19 cellular contexts compared by ENCODE assay signal in genomic region chr10:124587811-124588211, GRCh38.
DNase-seq lines count a peak whose midpoint lies in the region; ATAC-seq, FAIRE-seq and TF ChIP-seq lines count a peak whose summit lies in the region.
"Had no signal": no experiment of that assay in that cellular context is flagged by ENCODE, and none has a peak within 500 bp of the region (broad histone marks: within the 10 kb centered on the region; RNA-seq: fewer than 3 reads in every experiment).

No MANE protein-coding gene starts in this region.

- peaks cover under 1% of the 10 kb centered on the region for H3K36me3 Mint-ChIP-seq in activated CD8-positive, alpha-beta memory T cell treated with anti-CD3 and anti-CD28 coated beads, Interleukin-2, amount 10 ng/mL, durations not matched to agents 7 days and 5 days

- H3K4me1 Mint-ChIP-seq in activated CD8-positive, alpha-beta memory T cell treated with anti-CD3 and anti-CD28 coated beads, Interleukin-2, amount 10 ng/mL, durations not matched to agents 7 days and 5 days = no peaks in the 10 kb centered on the region

- H3K4me1 ChIP-seq in OCI-LY7 (ENCODE audit: insufficient read depth, low read length, poor library complexity, severe bottlenecking) (peaks cover 8% of the 10 kb centered on the region), HepG2 (ENCODE audit: insufficient read depth, low read length) (peaks cover 53% of the 10 kb centered on the region), testis (peaks cover 17% of the 10 kb centered on the region)

- no peak overlapping the region for H3K4me2 ChIP-seq in OCI-LY7 (ENCODE audit: low read length)
- H3K4me2 ChIP-seq in HepG2 (ENCODE audit: low read depth, low read length) = no peak overlapping the region
- H3K4me2 ChIP-seq: PC-9 had no signal

- H3K9me3 Mint-ChIP-seq in activated CD8-positive, alpha-beta memory T cell treated with anti-CD3 and anti-CD28 coated beads, Interleukin-2, amount 10 ng/mL, durations not matched to agents 7 days and 5 days (ENCODE audit: low read depth) = peaks cover 2% of the 10 kb centered on the region

- 74% methylated on average over 7 of the region's 11 CpGs for WGBS in HepG2 (ENCODE audit: low lambda C conversion rate)
- WGBS in testis, 2 donors = 84 to 88% methylated on average over 10 to 11 of the region's 11 CpGs

- FAIRE-seq in HepG2 (lab: Jason Lieb, UNC) = no peak
- FAIRE-seq: GM18507, GM19239, HTR-8/SVneo, K562 had no signal

- H3K9me3 ChIP-seq in OCI-LY7 (ENCODE audit: low read length) (no peaks in the 10 kb centered on the region), HepG2 (ENCODE audit: low read length) (no peaks in the 10 kb centered on the region), testis (no peaks in the 10 kb centered on the region)

- H3K27me3 Mint-ChIP-seq in activated CD8-positive, alpha-beta memory T cell treated with anti-CD3 and anti-CD28 coated beads, Interleukin-2, amount 10 ng/mL, durations not matched to agents 7 days and 5 days = no peaks in the 10 kb centered on the region

- no peak overlapping the region for H2AFZ ChIP-seq in OCI-LY7 (ENCODE audit: low read length)
- H2AFZ ChIP-seq in HepG2 (ENCODE audit: low read length) = no peak overlapping the region
- H2AFZ ChIP-seq: PC-9 had no signal

- TF ChIP-seq EP300 in HepG2 (IDR thresholded peaks at IDR 0.05; ENCODE audit: low read depth in 2 of 2, low read length in 2 of 2) (no peak), HepG2 (CRISPR knock-in tag; IDR thresholded peaks at IDR 0.05; ENCODE audit: borderline replicate concordance) (no peak)

- H3K9ac ChIP-seq in HepG2 (ENCODE audit: insufficient read depth, low read depth, low read length) = no peak overlapping the region

- in situ Hi-C loops in HepG2 (cut with HindIII; ENCODE audit: extremely low pct_ligation_motif_present, low pct_unique_long_range_greater_than_20kb) = no loop called here

- H3K27ac ChIP-seq in OCI-LY7 (ENCODE audit: low read depth, low read length, poor library complexity, severe bottlenecking) (no peak overlapping the region), HepG2 (ENCODE audit: extremely low read length, insufficient read depth, low read length) (no peak overlapping the region), testis (peak overlapping the region; percentile 21 to 23)
- H3K27ac ChIP-seq: PC-9, SK-N-MC had no signal

- H3K9me2 ChIP-seq in OCI-LY7 (ENCODE audit: insufficient read depth, low read length) = no peaks in the 10 kb centered on the region

- CTCF ChIA-PET in OCI-LY7 (lab: Charles Lee; ENCODE audit: unreplicated experiment) (no interaction called here), HepG2 (lab: Yijun Ruan, JAX; ENCODE audit: low intra/inter-chr PET ratio, low total read pairs) (no interaction called here)
- CTCF ChIA-PET in activated CD8-positive, alpha-beta memory T cell treated with anti-CD3 and anti-CD28 coated beads, Interleukin-2, amount 10 ng/mL, durations not matched to agents 7 days and 5 days (lab: Charles Lee) = no interaction called here

- no peak overlapping the region for H3K27ac Mint-ChIP-seq in activated CD8-positive, alpha-beta memory T cell treated with anti-CD3 and anti-CD28 coated beads, Interleukin-2, amount 10 ng/mL, durations not matched to agents 7 days and 5 days

- DNase-seq in OCI-LY7 (ENCODE audit: low spot score) (no peak), HepG2 (ENCODE audit: low spot score) (no peak), testis (no peak), GOT3 (lab: John Stamatoyannopoulos, UW) (no peak), NCI-H1417 (lab: John Stamatoyannopoulos, UW) (no peak)
- DNase-seq in activated CD8-positive, alpha-beta memory T cell treated with anti-CD3 and anti-CD28 coated beads, Interleukin-2, amount 10 ng/mL, durations not matched to agents 7 days and 5 days = no peak
- DNase-seq: C1 segment of cervical spinal cord, DMS53, NCI-H2107, NCI-H345, NCI-H526 treated with DMSO at 0.1 percent for 48 hours, PC-9 had no signal

- intact Hi-C loops in OCI-LY7 (cut with micrococcal nuclease; ENCODE audit: unreplicated experiment) = no loop called here
- intact Hi-C loops in HepG2 (cut with micrococcal nuclease; ENCODE audit: unreplicated experiment) = loop anchor here (2.0 kb wide), 1 partner anchor 21 kb away; no protein-coding TSS in a partner anchor
- intact Hi-C loops in testis (cut with DNase I; ENCODE audit: low total_unique reads) = no loop called here

- ATAC-seq in HepG2 = no peak
- ATAC-seq in activated CD8-positive, alpha-beta memory T cell treated with anti-CD3 and anti-CD28 coated beads, Interleukin-2, amount 10 ng/mL, durations not matched to agents 7 days and 5 days = no peak
- ATAC-seq: HCT116 had no signal

- no peaks in the 10 kb centered on the region for H3K27me3 ChIP-seq in HepG2 (ENCODE audit: control insufficient read depth in 1 of 2, insufficient read depth in 2 of 2, low read length in 2 of 2)
- H3K27me3 ChIP-seq in testis = no peaks in the 10 kb centered on the region

- H4K20me1 ChIP-seq in OCI-LY7 (ENCODE audit: insufficient read depth, low read length) (no peaks in the 10 kb centered on the region), HepG2 (ENCODE audit: insufficient read depth, low read length) (no peaks in the 10 kb centered on the region)

- no peak overlapping the region for H3K4me3 Mint-ChIP-seq in activated CD8-positive, alpha-beta memory T cell treated with anti-CD3 and anti-CD28 coated beads, Interleukin-2, amount 10 ng/mL, durations not matched to agents 7 days and 5 days

- TF ChIP-seq CTCF in OCI-LY7 (conservative IDR thresholded peaks at IDR 0.05; ENCODE audit: low read length) (no peak), HepG2 (CRISPR knock-in tag; IDR thresholded peaks at IDR 0.05) (no peak), testis (IDR thresholded peaks at IDR 0.05) (no peak)

- no peak for TF ChIP-seq RAD21 in HepG2 (CRISPR knock-in tag; IDR thresholded peaks at IDR 0.05)

- TF ChIP-seq POLR2A in GM19193 (IDR thresholded peaks at IDR 0.05; ENCODE audit: extremely low read depth, insufficient read depth, insufficient read length) (peak; percentile 32), HepG2 (IDR thresholded peaks at IDR 0.05; ENCODE audit: insufficient read depth in 1 of 2, low read depth in 2 of 2, low read length in 2 of 2) (no peak), testis (IDR thresholded peaks at IDR 0.05) (no peak)

- H3K4me3 ChIP-seq in OCI-LY7 (ENCODE audit: low read depth, low read length, poor library complexity, severe bottlenecking) (no peak overlapping the region), HepG2 (replicated peaks in 1 of 3; ENCODE audit: insufficient read depth in 1 of 3, low read depth in 2 of 3, low read length in 3 of 3) (no peak overlapping the region), testis (no peak overlapping the region)
- H3K4me3 ChIP-seq: K562, PC-9, SK-N-MC had no signal

- POLR2A ChIA-PET in OCI-LY7 (lab: Charles Lee) = interaction anchor here (0.7 to 1.0 kb wide), 3 partner anchors 61 to 154 kb away, joined by 3 to 4 read pairs (median 4); no protein-coding TSS in a partner anchor
- POLR2A ChIA-PET in HepG2 (lab: Yijun Ruan, JAX) = no interaction called here

- BruUV-seq in OCI-LY7 (replicated peaks; lab: Mats Ljungman, UMichigan) (TSS peak; percentile 37), HepG2 (replicated peaks; lab: Mats Ljungman, UMichigan) (no TSS peak)

- H3K36me3 ChIP-seq in OCI-LY7 (ENCODE audit: insufficient read depth, low read length) (no peaks in the 10 kb centered on the region; the same call in 1 of the 2 replicates), HepG2 (replicated peaks in 1 of 2; ENCODE audit: control insufficient read depth in 1 of 2, insufficient read depth in 2 of 2, low read length in 2 of 2) (no peaks in the 10 kb centered on the region), testis (ENCODE audit: low read depth, missing control alignments) (no peaks in the 10 kb centered on the region)

- H3K79me2 ChIP-seq in OCI-LY7 (ENCODE audit: insufficient read depth, low read depth, low read length) (no peaks in the 10 kb centered on the region), HepG2 (ENCODE audit: insufficient read depth, low read length) (no peaks in the 10 kb centered on the region)

TF ChIP-seq in HepG2, 621 proteins besides CTCF, POLR2A, EP300 and RAD21:
- TF ChIP-seq ZNF280B (CRISPR knock-in tag; IDR thresholded peaks at IDR 0.05; ENCODE audit: borderline replicate concordance) = 0 out of 2 replicates have a peak, but pooled peaks have one; percentile 49
- TF ChIP-seq ZFY (CRISPR knock-in tag; IDR thresholded peaks at IDR 0.05) = no peak
- TF ChIP-seq HNRNPL (IDR thresholded peaks at IDR 0.05; ENCODE audit: low read depth, low read length) = 0 out of 2 replicates have a peak, but pooled peaks have one; percentile 35
TF ChIP-seq in HepG2: peak in this region for 2.

Comparison
In these comparisons a context has a peak if more than half of its experiments do, and no peak if none do; other contexts are left out.
1. H3K27ac ChIP-seq: peak in testis (2 of 2); none in OCI-LY7 (single experiment) and HepG2 (single experiment).